10 cellular contexts compared by ENCODE assay signal in the genomic region with DNA sequence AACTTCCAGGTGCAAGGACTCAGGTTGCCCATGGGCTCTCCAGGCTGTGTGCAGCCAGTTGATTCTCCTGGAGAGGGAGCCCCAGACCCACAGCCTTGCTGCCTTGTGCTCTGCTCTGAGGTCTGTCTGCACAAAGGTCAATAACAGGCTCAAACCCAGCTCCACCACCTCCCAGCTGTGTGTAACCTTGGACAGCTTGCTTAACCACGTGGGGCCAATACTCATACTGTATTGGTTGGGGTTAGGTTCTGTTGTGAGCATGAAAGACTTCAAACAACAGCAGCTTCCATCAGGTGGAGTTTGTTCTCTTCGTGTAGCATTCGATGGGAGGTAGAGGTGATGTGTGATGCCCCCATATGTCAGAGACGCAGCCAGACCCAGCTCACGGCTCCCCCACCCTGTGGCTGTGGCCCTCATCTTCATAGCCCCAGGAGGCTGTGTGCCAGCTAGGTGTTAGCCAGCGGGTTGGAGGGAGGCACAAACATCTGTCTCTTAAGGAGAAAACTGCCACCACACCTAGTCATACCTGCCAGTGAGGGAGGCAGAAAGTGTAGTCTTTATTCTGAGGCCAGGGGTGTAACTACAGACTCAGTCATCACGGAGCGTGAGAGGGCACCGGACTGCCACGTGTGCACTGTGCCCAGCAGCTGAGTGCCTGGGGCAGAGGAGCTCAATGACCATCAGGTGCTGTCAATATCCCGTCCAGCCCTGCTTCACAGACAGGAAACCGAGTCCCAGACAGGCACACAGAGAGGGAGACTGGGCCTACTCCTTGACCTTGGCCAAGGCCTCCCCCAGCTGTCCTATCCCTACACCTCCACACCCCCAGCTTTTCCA. TPM values are rescaled to one million over a fixed set of nuclear protein-coding genes. Genes with fewer than 3 reads are reported as not detected.
DNase-seq lines count a peak whose midpoint lies in the region; ATAC-seq and TF ChIP-seq lines count a peak whose summit lies in the region.
"Had no signal": no experiment of that assay in that cellular context is flagged by ENCODE, and none has a peak within 500 bp of the region (broad histone marks: within the 10 kb centered on the region; RNA-seq: fewer than 3 reads in every experiment).

No MANE protein-coding gene starts in this region.

- H3K4me1 Mint-ChIP-seq in activated CD8-positive, alpha-beta memory T cell treated with anti-CD3 and anti-CD28 coated beads, Interleukin-2, amount 10 ng/mL, durations not matched to agents 7 days and 5 days, result peaks cover 14% of the 10 kb centered on the region

- no TSS peak for BruUV-seq in PC-9 (replicated peaks; lab: Mats Ljungman, UMichigan)
- BruUV-seq in A673 (replicated peaks; lab: Mats Ljungman, UMichigan), result no TSS peak

- no peaks in the 10 kb centered on the region for H4K20me1 ChIP-seq in PC-9 (ENCODE audit: insufficient read depth)

- no peaks in the 10 kb centered on the region for H3K9me2 ChIP-seq in PC-9 (ENCODE audit: insufficient read depth)

- H2AFZ ChIP-seq in PC-9, result no peak overlapping the region

- peak; percentile 73 for ATAC-seq in Right ventricle myocardium inferior
- peak; percentile 45 to 80 (median 62) for ATAC-seq in heart right ventricle
- no peak for ATAC-seq in activated CD8-positive, alpha-beta memory T cell treated with anti-CD3 and anti-CD28 coated beads, Interleukin-2, amount 10 ng/mL, durations not matched to agents 7 days and 5 days
- ATAC-seq: left lung had no signal

- no peak overlapping the region for H3K4me3 ChIP-seq in PC-9
- H3K4me3 ChIP-seq in heart right ventricle, result no peak overlapping the region
- H3K4me3 ChIP-seq in A673 (ENCODE audit: low read depth, low read length, poor library complexity, severe bottlenecking), result no peak overlapping the region
- H3K4me3 ChIP-seq: left lung had no signal

- 50 to 53% methylated on average over 12 of the region's 12 CpGs for WGBS in heart right ventricle, 2 donors

- intact Hi-C loops in Right ventricle myocardium inferior (cut with DNase I), result loop anchor here (2.0 to 10.0 kb wide), 4 partner anchors 65 to 353 kb away; partner anchors contain the start of gene CAMK2B
- intact Hi-C loops in cardiac septum (cut with DNase I), result loop anchor here (5.0 to 10.0 kb wide), 2 partner anchors 66 to 193 kb away; partner anchors contain the start of gene CAMK2B
- intact Hi-C loops in PC-9 (cut with micrococcal nuclease; ENCODE audit: unreplicated experiment), result loop anchor here (1.0 to 5.0 kb wide), 2 partner anchors 51 to 65 kb away; no protein-coding TSS in a partner anchor
- intact Hi-C loops in heart right ventricle (cut with DNase I), result loop anchor here in 3 of 10 donors (5.0 to 10.0 kb wide), 3 partner anchors 63 to 71 kb away; partner anchors contain the start of gene YKT6 (in 1 of the 3)
- intact Hi-C loops in A673 (cut with micrococcal nuclease; ENCODE audit: unreplicated experiment), result no loop called here
- intact Hi-C loops in posterior vena cava (cut with DNase I), result no loop called here

- H3F3A ChIP-seq in PC-9 (ENCODE audit: insufficient read depth, low read depth), result peaks cover 8% of the 10 kb centered on the region; the same call in 1 of the 2 replicates

- POLR2A ChIA-PET in PC-9 (lab: Charles Lee; ENCODE audit: unreplicated experiment) (interaction anchor here (0.6 kb wide), 3 partner anchors 25 to 74 kb away, joined by 3 to 4 read pairs (median 3); partner anchors contain the start of gene YKT6), A673 (lab: Charles Lee; ENCODE audit: low non-redundant PET) (no interaction called here)

- H3K36me3 ChIP-seq in PC-9 (ENCODE audit: low read depth), result no peaks in the 10 kb centered on the region
- no peaks in the 10 kb centered on the region for H3K36me3 ChIP-seq in heart right ventricle
- no peaks in the 10 kb centered on the region for H3K36me3 ChIP-seq in A673 (ENCODE audit: insufficient read depth, low read length, poor library complexity, severe bottlenecking)
- H3K36me3 ChIP-seq: left lung had no signal

- H3K27me3 ChIP-seq in PC-9 (ENCODE audit: insufficient read depth, low read depth) (no peaks in the 10 kb centered on the region), heart right ventricle (no peaks in the 10 kb centered on the region), A673 (replicated peaks; ENCODE audit: insufficient read depth, low read depth, low read length, poor library complexity) (no peaks in the 10 kb centered on the region)
- H3K27me3 ChIP-seq: left lung had no signal

- H3K27ac Mint-ChIP-seq in activated CD8-positive, alpha-beta memory T cell treated with anti-CD3 and anti-CD28 coated beads, Interleukin-2, amount 10 ng/mL, durations not matched to agents 7 days and 5 days, result no peak overlapping the region

- H3K4me1 ChIP-seq in PC-9 (replicated peaks; ENCODE audit: insufficient read depth) (peaks cover 5% of the 10 kb centered on the region), heart right ventricle (peaks cover 0 to 64% (median 16%) of the 10 kb centered on the region in 9 donors), A673 (ENCODE audit: insufficient read depth, low read length, poor library complexity, severe bottlenecking) (no peaks in the 10 kb centered on the region)
- H3K4me1 ChIP-seq: left lung had no signal

- no peak overlapping the region for H3K4me3 Mint-ChIP-seq in activated CD8-positive, alpha-beta memory T cell treated with anti-CD3 and anti-CD28 coated beads, Interleukin-2, amount 10 ng/mL, durations not matched to agents 7 days and 5 days

- H3K27ac ChIP-seq in PC-9 (no peak overlapping the region), heart right ventricle (peak overlapping the region in 9 of 10 donors; percentile 40 to 84 (median 72)), A673 (ENCODE audit: low read depth, low read length, poor library complexity, severe bottlenecking) (no peak overlapping the region)
- H3K27ac ChIP-seq: KMS-11, left lung had no signal

- no peaks in the 10 kb centered on the region for H3K36me3 Mint-ChIP-seq in activated CD8-positive, alpha-beta memory T cell treated with anti-CD3 and anti-CD28 coated beads, Interleukin-2, amount 10 ng/mL, durations not matched to agents 7 days and 5 days

- H3K27me3 Mint-ChIP-seq in activated CD8-positive, alpha-beta memory T cell treated with anti-CD3 and anti-CD28 coated beads, Interleukin-2, amount 10 ng/mL, durations not matched to agents 7 days and 5 days, result peaks cover 12% of the 10 kb centered on the region

- peak overlapping the region; percentile 8; the same call in 1 of the 2 replicates for H3K4me2 ChIP-seq in PC-9
- H3K4me2 ChIP-seq: KMS-11 had no signal

- DNase-seq in Right ventricle myocardium inferior (ENCODE audit: missing footprints) (peak; percentile 53), cardiac septum (ENCODE audit: low spot score) (no peak), PC-9 (peak; percentile 51 to 73), heart right ventricle (no peak), A673 (ENCODE audit: low spot score) (no peak), posterior vena cava (ENCODE audit: low spot score) (no peak), cerebellar nuclear complex (lab: John Stamatoyannopoulos, UW) (no peak)
- DNase-seq in activated CD8-positive, alpha-beta memory T cell treated with anti-CD3 and anti-CD28 coated beads, Interleukin-2, amount 10 ng/mL, durations not matched to agents 7 days and 5 days, result no peak

- H3K9me3 Mint-ChIP-seq in activated CD8-positive, alpha-beta memory T cell treated with anti-CD3 and anti-CD28 coated beads, Interleukin-2, amount 10 ng/mL, durations not matched to agents 7 days and 5 days (ENCODE audit: low read depth), result no peaks in the 10 kb centered on the region

- H3K79me2 ChIP-seq in PC-9 (ENCODE audit: low read depth), result no peaks in the 10 kb centered on the region

- CTCF ChIA-PET in PC-9 (lab: Charles Lee) (interaction anchor here (0.5 to 1.6 kb wide), 9 partner anchors 9 to 132 kb away, joined by 3 to 14 read pairs (median 4); partner anchors contain the start of gene YKT6), A673 (lab: Charles Lee) (no interaction called here)
- CTCF ChIA-PET in activated CD8-positive, alpha-beta memory T cell treated with anti-CD3 and anti-CD28 coated beads, Interleukin-2, amount 10 ng/mL, durations not matched to agents 7 days and 5 days (lab: Charles Lee), result interaction anchor here (1.4 kb wide), 1 partner anchor 9 kb away, joined by 3 read pairs; no protein-coding TSS in a partner anchor

- H3K9me3 ChIP-seq in PC-9 (ENCODE audit: insufficient read depth, low read depth) (no peaks in the 10 kb centered on the region), heart right ventricle (peaks cover 0 to 8% (median 0%) of the 10 kb centered on the region in 11 donors), A673 (ENCODE audit: low read depth, low read length, poor library complexity, severe bottlenecking) (no peaks in the 10 kb centered on the region)
- H3K9me3 ChIP-seq: left lung had no signal

- peak; percentile 77 for TF ChIP-seq CTCF in PC-9 (conservative IDR thresholded peaks at IDR 0.05)
- peak in 7 of 9 donors; percentile 28 to 56 (median 41) for TF ChIP-seq CTCF in heart right ventricle (IDR thresholded peaks at IDR 0.05)
- TF ChIP-seq CTCF in A673 (conservative IDR thresholded peaks at IDR 0.05; ENCODE audit: low read depth, low read length), result no peak

RNA-seq across cellular contexts. Expression of gene POLD2, which starts 8.0 kb away (rescaled TPM):
- total RNA-seq in Right ventricle myocardium inferior (87.3 TPM), cardiac septum (88.1 TPM), PC-9 (2021) (217 and 249 TPM in 2 replicates), heart right ventricle (10 to 100 TPM; 64.4 to 92.0 (median 76.8) TPM), A673 (2021) (252 TPM in 2 replicates), posterior vena cava (10 to 100 TPM; 39.9 to 60.0 TPM)
- polyA plus RNA-seq in heart right ventricle, result 100 to 1,000 TPM in 1 of 2 donors, 10 to 100 TPM in 1; 89.3 to 150 TPM
- 100 to 1,000 TPM; 130 to 158 TPM for total RNA-seq in activated CD8-positive, alpha-beta memory T cell treated with anti-CD3 and anti-CD28 coated beads, Interleukin-2, amount 10 ng/mL, durations not matched to agents 7 days and 5 days

RNA-seq across cellular contexts. Expression of gene MYL7, which starts 9.7 kb away (rescaled TPM):
- total RNA-seq in Right ventricle myocardium inferior (3,838 TPM), cardiac septum (2,493 TPM), PC-9 (2021) (not detected in 2 replicates), heart right ventricle (1,000 to 10,000 TPM in 7 of 10 donors, 100 to 1,000 TPM in 3; 146 to 6,323 (median 1,764) TPM), A673 (2021) (not detected in 2 replicates), posterior vena cava (1 to 10 TPM in 1 of 2 donors, not detected in 1; 1.4 TPM)
- 1,000 to 10,000 TPM; 1,475 to 2,069 TPM for polyA plus RNA-seq in heart right ventricle
- not detected for total RNA-seq in activated CD8-positive, alpha-beta memory T cell treated with anti-CD3 and anti-CD28 coated beads, Interleukin-2, amount 10 ng/mL, durations not matched to agents 7 days and 5 days

RNA-seq across cellular contexts. Expression of gene AEBP1, which starts 27.2 kb away (rescaled TPM):
- total RNA-seq in Right ventricle myocardium inferior (13.6 TPM), cardiac septum (93.1 TPM), PC-9 (2021) (0.33 and 0.98 TPM in 2 replicates), heart right ventricle (10 to 100 TPM; 14.1 to 31.3 (median 21.6) TPM), A673 (2021) (30.1 and 31.8 TPM in 2 replicates), posterior vena cava (100 to 1,000 TPM; 783 to 919 TPM)
- polyA plus RNA-seq in heart right ventricle, result 10 to 100 TPM; 18.0 to 33.7 TPM
- 1 to 10 TPM; 4.0 to 6.6 TPM for total RNA-seq in activated CD8-positive, alpha-beta memory T cell treated with anti-CD3 and anti-CD28 coated beads, Interleukin-2, amount 10 ng/mL, durations not matched to agents 7 days and 5 days

RNA-seq across cellular contexts. Expression of gene POLM, which starts 49.1 kb away (rescaled TPM):
- 16.1 TPM for total RNA-seq in Right ventricle myocardium inferior
- total RNA-seq in cardiac septum, result 13.9 TPM
- 58.8 and 59.1 TPM in 2 replicates for total RNA-seq in PC-9 (2021)
- 10 to 100 TPM; 10.9 to 28.4 (median 13.5) TPM for total RNA-seq in heart right ventricle
- 10 to 100 TPM in 1 of 2 donors, 1 to 10 TPM in 1; 6.7 to 22.8 TPM for polyA plus RNA-seq in heart right ventricle
- 9.6 and 12.8 TPM in 2 replicates for total RNA-seq in A673 (2021)
- total RNA-seq in activated CD8-positive, alpha-beta memory T cell treated with anti-CD3 and anti-CD28 coated beads, Interleukin-2, amount 10 ng/mL, durations not matched to agents 7 days and 5 days, result 10 to 100 TPM; 41.8 to 41.9 TPM
- total RNA-seq in posterior vena cava, result 10 to 100 TPM in 1 of 2 donors, 1 to 10 TPM in 1; 9.4 to 16.9 TPM

RNA-seq across cellular contexts. Expression of gene GCK, which starts 57.8 kb away (rescaled TPM):
- total RNA-seq in Right ventricle myocardium inferior, result 1.8 TPM
- total RNA-seq in cardiac septum, result 3.7 TPM
- total RNA-seq in PC-9 (2021), result not detected in 2 replicates
- 1 to 10 TPM in 6 of 10 donors, under 1 TPM in 4; 0.50 to 3.3 (median 1.2) TPM for total RNA-seq in heart right ventricle
- 1 to 10 TPM; 4.7 to 6.0 TPM for polyA plus RNA-seq in heart right ventricle
- not detected in 2 replicates for total RNA-seq in A673 (2021)
- under 1 TPM in 1 of 2 experiments, not detected in 1; 0.23 TPM for total RNA-seq in activated CD8-positive, alpha-beta memory T cell treated with anti-CD3 and anti-CD28 coated beads, Interleukin-2, amount 10 ng/mL, durations not matched to agents 7 days and 5 days
- total RNA-seq in posterior vena cava, result under 1 TPM; 0.51 to 0.81 TPM

Comparison
In these comparisons a context has a peak if more than half of its experiments do, and no peak if none do; other contexts are left out.
1. DNase-seq: peak in Right ventricle myocardium inferior (single experiment) and PC-9 (2 of 2); none in cardiac septum (single experiment), heart right ventricle (0 of 2), A673 (single experiment), activated CD8-positive, alpha-beta memory T cell treated with anti-CD3 and anti-CD28 coated beads, Interleukin-2, amount 10 ng/mL, durations not matched to agents 7 days and 5 days (single experiment), posterior vena cava (single experiment) and cerebellar nuclear complex (0 of 2).
2. H3K27ac ChIP-seq: peak in heart right ventricle (9 of 10); none in PC-9 (single experiment) and A673 (single experiment).
3. RNA of gene MYL7, which starts 9.7 kb away (total RNA-seq): 3,838 TPM in Right ventricle myocardium inferior (single experiment), 2,493 TPM in cardiac septum (single experiment) and 146 to 6,323 TPM in heart right ventricle; 1.4 TPM in posterior vena cava, not detected in A673, not detected in PC-9 and not detected in activated CD8-positive, alpha-beta memory T cell treated with anti-CD3 and anti-CD28 coated beads, Interleukin-2, amount 10 ng/mL, durations not matched to agents 7 days and 5 days; every median in the first group is over 10 times any median in the second.
4. intact Hi-C loops: an anchor here in Right ventricle myocardium inferior (2.0 to 10.0 kb wide), cardiac septum (5.0 to 10.0 kb wide) and PC-9 (1.0 to 5.0 kb wide); none called in A673 and posterior vena cava.